In the genomic region with DNA sequence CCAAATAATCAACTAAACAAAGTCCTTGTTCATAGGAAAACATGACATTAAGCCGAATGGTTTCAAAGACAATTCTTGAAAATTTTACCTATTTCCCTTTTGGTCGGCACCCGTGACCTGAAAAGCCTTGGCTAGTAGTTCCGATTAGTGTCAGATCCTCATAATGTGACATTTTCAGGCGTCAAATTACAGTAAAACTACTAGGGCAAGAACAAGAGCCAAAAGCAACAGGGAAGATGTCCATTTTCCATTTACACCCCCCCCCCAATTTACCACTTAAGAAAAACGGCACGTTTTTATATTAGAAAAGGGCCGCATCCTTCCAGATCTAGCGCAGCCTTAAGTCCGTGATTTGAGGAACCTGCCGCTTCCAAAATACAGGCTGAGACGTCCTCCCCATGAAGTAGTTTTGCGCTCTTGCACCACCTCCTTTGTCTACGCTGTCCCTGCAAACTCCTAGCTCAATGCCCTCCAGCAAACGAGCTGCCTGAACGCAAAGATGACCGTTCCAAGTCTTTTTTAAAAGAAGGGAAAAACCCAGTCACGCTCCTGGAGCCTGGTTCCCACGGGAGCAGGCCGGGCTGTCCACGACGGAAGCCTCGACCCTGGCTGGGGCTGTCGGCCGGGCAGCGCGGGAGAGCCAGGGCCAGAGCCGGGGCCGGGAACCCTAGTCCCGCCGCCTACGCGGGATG, we compare ENCODE assay signal across 8 cellular contexts. TPM values are rescaled to one million over a fixed set of nuclear protein-coding genes. Genes with fewer than 3 reads are reported as not detected.
DNase-seq lines count a peak whose midpoint lies in the region; ATAC-seq and TF ChIP-seq lines count a peak whose summit lies in the region.

No MANE protein-coding gene starts in this region.

- 2% methylated on average over 33 of the region's 33 CpGs for WGBS in liver

- peak overlapping the region in 1 of 2 donors; percentile 62 for H3K27ac Mint-ChIP-seq in T-cell
- peak overlapping the region; percentile 48 to 90 for H3K27ac Mint-ChIP-seq in stimulated activated naive CD8-positive, alpha-beta T cell treated with anti-CD3 and anti-CD28 coated beads, Interleukin-15, amount 100 ng/mL, for 72 hours

- H3K27me3 Mint-ChIP-seq in T-cell: no peaks in the 10 kb centered on the region
- H3K27me3 Mint-ChIP-seq in stimulated activated naive CD8-positive, alpha-beta T cell treated with anti-CD3 and anti-CD28 coated beads, Interleukin-15, amount 100 ng/mL, for 72 hours: no peaks in the 10 kb centered on the region

- CTCF ChIA-PET in T-cell (lab: Charles Lee): interaction anchor here in 1 of 2 donors (0.6 kb wide), 1 partner anchor 15 kb away, joined by 3 read pairs; no protein-coding TSS in a partner anchor

- H3K27ac ChIP-seq in duodenal mucosa (ENCODE audit: low read depth, low read length) (peak overlapping the region; percentile 74), liver (ENCODE audit: low read depth in 1 of 2, low read length in 2 of 2) (peak overlapping the region; percentile 72 to 95)

- H3K4me3 Mint-ChIP-seq in T-cell: peak overlapping the region; percentile 84 to 91 (median 85)
- peak overlapping the region; percentile 89 for H3K4me3 Mint-ChIP-seq in stimulated activated naive CD8-positive, alpha-beta T cell treated with anti-CD3 and anti-CD28 coated beads, Interleukin-15, amount 100 ng/mL, for 72 hours

- H3K36me3 Mint-ChIP-seq in T-cell: peaks cover 4% of the 10 kb centered on the region

- TF ChIP-seq CTCF in liver (IDR thresholded peaks at IDR 0.05; ENCODE audit: low read depth, low read length, missing input control): no peak

- TF ChIP-seq RAD21 in liver (IDR thresholded peaks at IDR 0.05): no peak

- ATAC-seq in T-cell (replicated peaks in 1 of 4) (peak; percentile 19 to 27 (median 23)), GM18907 (IDR thresholded peaks at IDR 0.05; ENCODE audit: unreplicated experiment) (no peak), GM18519 (IDR thresholded peaks at IDR 0.05; ENCODE audit: low FRiP score, unreplicated experiment) (no peak)
- peak; percentile 21 for ATAC-seq in stimulated activated naive CD8-positive, alpha-beta T cell treated with anti-CD3 and anti-CD28 coated beads, Interleukin-15, amount 100 ng/mL, for 72 hours

- DNase-seq in HPDE6-E6E7 (ENCODE audit: extremely low spot score) (peak; percentile 15), T-cell (peak in 4 of 34 experiments; percentile 16 to 35 (median 22))
- DNase-seq in stimulated activated naive CD8-positive, alpha-beta T cell treated with anti-CD3 and anti-CD28 coated beads, Interleukin-15, amount 100 ng/mL, for 72 hours: peak in 1 of 2 donors; percentile 27

- H3K9me3 Mint-ChIP-seq in T-cell: no peaks in the 10 kb centered on the region
- peaks cover 4 to 15% of the 10 kb centered on the region in 2 donors for H3K9me3 Mint-ChIP-seq in stimulated activated naive CD8-positive, alpha-beta T cell treated with anti-CD3 and anti-CD28 coated beads, Interleukin-15, amount 100 ng/mL, for 72 hours

- H3K9ac ChIP-seq in ES-I3 (ENCODE audit: low read depth, low read length) (peak overlapping the region; percentile 91), duodenal mucosa (ENCODE audit: low read depth in 1 of 2, low read length in 2 of 2) (peak overlapping the region; percentile 55 to 78), liver (ENCODE audit: low read depth in 1 of 2, low read length in 2 of 2) (peak overlapping the region; percentile 73 to 74)

- H3K9me3 ChIP-seq in ES-I3 (ENCODE audit: control insufficient read depth, insufficient read depth, low read length) (peaks cover 10% of the 10 kb centered on the region), duodenal mucosa (ENCODE audit: control insufficient read depth in 1 of 2, low read length in 2 of 2) (no peaks in the 10 kb centered on the region), liver (ENCODE audit: control insufficient read depth in 4 of 4, low read length in 3 of 4) (no peaks in the 10 kb centered on the region)

- POLR2A ChIA-PET in T-cell (lab: Charles Lee): no interaction called here

- peak overlapping the region; percentile 63 to 65 for H3K4me3 ChIP-seq in duodenal mucosa (ENCODE audit: low read depth in 1 of 2, low read length in 2 of 2)
- H3K4me3 ChIP-seq in liver (ENCODE audit: low read depth in 1 of 3, low read length in 3 of 3): peak overlapping the region; percentile 81 to 93 (median 85)

- H3K36me3 ChIP-seq in ES-I3 (ENCODE audit: insufficient read depth, low read length) (no peaks in the 10 kb centered on the region), duodenal mucosa (ENCODE audit: control insufficient read depth in 1 of 2, insufficient read depth in 2 of 2, low read length in 2 of 2) (no peaks in the 10 kb centered on the region), liver (ENCODE audit: control insufficient read depth in 4 of 4, insufficient read depth in 3 of 4, low read depth in 1 of 4, low read length in 3 of 4) (no peaks in the 10 kb centered on the region)

- H3K4me1 Mint-ChIP-seq in T-cell: peaks cover 30 to 35% (median 33%) of the 10 kb centered on the region in 3 donors
- peaks cover 27% of the 10 kb centered on the region for H3K4me1 Mint-ChIP-seq in stimulated activated naive CD8-positive, alpha-beta T cell treated with anti-CD3 and anti-CD28 coated beads, Interleukin-15, amount 100 ng/mL, for 72 hours

- H3K4me1 ChIP-seq in ES-I3 (ENCODE audit: insufficient read depth, low read length) (peaks cover 13% of the 10 kb centered on the region), duodenal mucosa (ENCODE audit: control insufficient read depth in 1 of 2, insufficient read depth in 2 of 2, low read length in 2 of 2) (peaks cover 18 to 20% of the 10 kb centered on the region in 2 donors), liver (ENCODE audit: control insufficient read depth in 4 of 4, insufficient read depth in 4 of 4, low read length in 3 of 4) (peaks cover 8 to 52% (median 27%) of the 10 kb centered on the region in 4 donors)

- no peaks in the 10 kb centered on the region for H3K27me3 ChIP-seq in duodenal mucosa (ENCODE audit: control insufficient read depth in 1 of 2, insufficient read depth in 2 of 2, low read length in 2 of 2)
- H3K27me3 ChIP-seq in liver (ENCODE audit: control insufficient read depth in 4 of 4, insufficient read depth in 4 of 4, low read length in 3 of 4): no peaks in the 10 kb centered on the region

TF ChIP-seq in liver, 16 proteins besides CTCF, POLR2A, EP300 and RAD21:
- TF ChIP-seq HNF4G (IDR thresholded peaks at IDR 0.05) (no peak), FOXA1 (IDR thresholded peaks at IDR 0.05) (no peak), NR2F2 (IDR thresholded peaks at IDR 0.05) (no peak), HNF4A (conservative IDR thresholded peaks at IDR 0.05) (no peak), GABPA (IDR thresholded peaks at IDR 0.05 in 1 of 2, conservative IDR thresholded peaks at IDR 0.05 in 1 of 2) (no peak), FOXA2 (IDR thresholded peaks at IDR 0.05) (no peak), YY1 (IDR thresholded peaks at IDR 0.05) (peak; percentile 42)
- TF ChIP-seq, protein P1, sequence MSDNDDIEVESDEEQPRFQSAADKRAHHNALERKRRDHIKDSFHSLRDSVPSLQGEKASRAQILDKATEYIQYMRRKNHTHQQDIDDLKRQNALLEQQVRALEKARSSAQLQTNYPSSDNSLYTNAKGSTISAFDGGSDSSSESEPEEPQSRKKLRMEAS (IDR thresholded peaks at IDR 0.05): peak; percentile 17

RNA-seq across cellular contexts. Expression of gene RNF130, which starts 0.7 kb away (rescaled TPM):
- 10 to 100 TPM; 15.0 to 17.0 (median 16.3) TPM for total RNA-seq in T-cell
- total RNA-seq in liver: 10 to 100 TPM; 24.9 to 43.6 TPM
- polyA plus RNA-seq in liver: 10 to 100 TPM; 59.3 to 93.1 TPM

Comparison
In these comparisons a context has a peak if more than half of its experiments do, and no peak if none do; other contexts are left out.
1. ATAC-seq: peak in T-cell (4 of 4) and stimulated activated naive CD8-positive, alpha-beta T cell treated with anti-CD3 and anti-CD28 coated beads, Interleukin-15, amount 100 ng/mL, for 72 hours (single experiment); none in GM18907 (single experiment) and GM18519 (single experiment).
2. Peak in every context shown above with its lines, with median percentiles within 50 percentile points of each other: H3K9ac ChIP-seq.